In the genomic region with DNA sequence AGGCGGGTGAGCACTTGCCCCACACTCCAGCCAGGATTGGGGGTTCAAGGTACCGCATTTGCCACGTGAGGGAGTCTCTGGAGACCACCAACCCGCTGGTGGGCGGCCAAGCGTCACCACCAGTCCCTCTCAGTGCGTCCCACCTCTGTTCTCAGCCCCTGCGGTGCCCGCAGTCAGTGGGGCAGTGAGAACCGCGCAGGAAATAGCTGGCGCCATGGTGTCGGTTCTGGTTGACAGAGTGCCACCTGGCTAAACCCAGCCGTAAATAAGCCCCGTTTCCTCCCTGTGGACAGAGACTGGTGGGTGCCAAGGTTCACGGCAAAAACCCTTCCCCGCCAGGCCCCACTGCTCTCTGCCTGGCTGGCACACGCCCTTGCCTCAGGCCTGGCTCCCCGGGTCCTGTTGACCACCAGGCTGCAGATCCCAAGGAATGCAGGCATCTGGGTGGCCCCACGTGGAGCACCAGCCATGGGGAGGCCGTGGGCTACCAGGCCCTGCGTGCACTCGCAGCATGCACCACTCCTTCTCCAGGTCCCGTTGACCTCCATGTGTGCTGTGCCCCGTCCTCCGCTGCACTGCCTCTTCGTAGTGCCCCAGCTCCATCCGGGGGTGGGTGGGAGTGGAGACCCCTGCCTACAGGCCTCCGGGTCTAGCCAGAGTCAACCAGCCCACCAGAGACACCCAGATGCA, we compare ENCODE assay signal across 15 cellular contexts.
DNase-seq lines count a peak whose midpoint lies in the region; ATAC-seq and TF ChIP-seq lines count a peak whose summit lies in the region.
"Had no signal": no experiment of that assay in that cellular context is flagged by ENCODE, and none has a peak within 500 bp of the region (broad histone marks: within the 10 kb centered on the region; RNA-seq: fewer than 3 reads in every experiment).

No MANE protein-coding gene starts in this region.

- no peaks in the 10 kb centered on the region for H3K4me1 ChIP-seq in left ventricle myocardium inferior

- no peak overlapping the region for H3K4me3 Mint-ChIP-seq in chondrocyte (ENCODE audit: unreplicated experiment)
- H3K4me3 Mint-ChIP-seq: activated CD8-positive, alpha-beta T cell treated with anti-CD3 and anti-CD28 coated beads for 36 hours; HFFc6 had no signal

- H3K27ac ChIP-seq in left ventricle myocardium inferior (replicated peaks): no peak overlapping the region
- H3K27ac ChIP-seq in substantia nigra (ENCODE audit: low read depth, low read length, poor library complexity, severe bottlenecking): peak overlapping the region; percentile 99
- H3K27ac ChIP-seq: thyroid gland had no signal

- no peak overlapping the region for H3K27ac Mint-ChIP-seq in chondrocyte (ENCODE audit: unreplicated experiment)
- H3K27ac Mint-ChIP-seq: activated CD8-positive, alpha-beta T cell treated with anti-CD3 and anti-CD28 coated beads for 36 hours; HFFc6 had no signal

- no peaks in the 10 kb centered on the region for H3K27me3 Mint-ChIP-seq in chondrocyte (ENCODE audit: low read depth)
- H3K27me3 Mint-ChIP-seq: activated CD8-positive, alpha-beta T cell treated with anti-CD3 and anti-CD28 coated beads for 36 hours had no signal

- ATAC-seq in left cardiac atrium (no peak), HG03175 (IDR thresholded peaks at IDR 0.05; ENCODE audit: unreplicated experiment) (peak; percentile 72)
- ATAC-seq: activated CD8-positive, alpha-beta T cell treated with anti-CD3 and anti-CD28 coated beads for 36 hours had no signal

- no peaks in the 10 kb centered on the region for H3K9me3 ChIP-seq in left ventricle myocardium inferior (replicated peaks)
- H3K9me3 ChIP-seq: thyroid gland had no signal

- H3K36me3 ChIP-seq in left ventricle myocardium inferior: no peaks in the 10 kb centered on the region
- H3K36me3 ChIP-seq: thyroid gland had no signal

- TF ChIP-seq CTCF in left ventricle myocardium inferior (IDR thresholded peaks at IDR 0.05; ENCODE audit: borderline replicate concordance) (no peak), chondrocyte (IDR thresholded peaks at IDR 0.05) (no peak)

- DNase-seq in left cardiac atrium: peak; percentile 20
- no peak for DNase-seq in left ventricle myocardium inferior
- peak; percentile 89 for DNase-seq in chondrocyte (ENCODE audit: low spot score)
- DNase-seq in substantia nigra (lab: John Stamatoyannopoulos, UW): no peak
- DNase-seq in UCSD-AML1 (lab: John Stamatoyannopoulos, UW; ENCODE audit: unreplicated experiment): no peak
- no peak for DNase-seq in LoVo (ENCODE audit: low spot score)
- DNase-seq in NCI-H524 treated with DMSO at 0.1 percent for 48 hours (lab: John Stamatoyannopoulos, UW): no peak
- DNase-seq: activated CD8-positive, alpha-beta T cell treated with anti-CD3 and anti-CD28 coated beads for 36 hours; HFFc6; NCI-H1436 treated with DMSO at 0.1 percent for 48 hours; NCI-H510A; occipital lobe; T1000 had no signal

- no peaks in the 10 kb centered on the region for H3K4me1 Mint-ChIP-seq in chondrocyte (ENCODE audit: low read depth)

- H3K9me3 Mint-ChIP-seq in chondrocyte (ENCODE audit: low read depth): no peaks in the 10 kb centered on the region
- H3K9me3 Mint-ChIP-seq: activated CD8-positive, alpha-beta T cell treated with anti-CD3 and anti-CD28 coated beads for 36 hours; HFFc6 had no signal

- no peak overlapping the region for H3K4me3 ChIP-seq in left ventricle myocardium inferior
- H3K4me3 ChIP-seq: thyroid gland had no signal

- intact Hi-C loops in left cardiac atrium (cut with DNase I) (no loop called here), left ventricle myocardium inferior (cut with micrococcal nuclease) (no loop called here)

- H3K36me3 Mint-ChIP-seq in chondrocyte (ENCODE audit: low read depth): no peaks in the 10 kb centered on the region

- no peaks in the 10 kb centered on the region for H3K27me3 ChIP-seq in left ventricle myocardium inferior (ENCODE audit: low read depth)
- H3K27me3 ChIP-seq: thyroid gland had no signal

Comparison
In these comparisons a context has a peak if more than half of its experiments do, and no peak if none do; other contexts are left out.
1. DNase-seq: peak in left cardiac atrium (single experiment) and chondrocyte (single experiment); none in left ventricle myocardium inferior (single experiment), substantia nigra (0 of 49), UCSD-AML1 (single experiment), LoVo (single experiment) and NCI-H524 treated with DMSO at 0.1 percent for 48 hours (single experiment).